1 cellular context compared by ENCODE assay signal in the genomic region with DNA sequence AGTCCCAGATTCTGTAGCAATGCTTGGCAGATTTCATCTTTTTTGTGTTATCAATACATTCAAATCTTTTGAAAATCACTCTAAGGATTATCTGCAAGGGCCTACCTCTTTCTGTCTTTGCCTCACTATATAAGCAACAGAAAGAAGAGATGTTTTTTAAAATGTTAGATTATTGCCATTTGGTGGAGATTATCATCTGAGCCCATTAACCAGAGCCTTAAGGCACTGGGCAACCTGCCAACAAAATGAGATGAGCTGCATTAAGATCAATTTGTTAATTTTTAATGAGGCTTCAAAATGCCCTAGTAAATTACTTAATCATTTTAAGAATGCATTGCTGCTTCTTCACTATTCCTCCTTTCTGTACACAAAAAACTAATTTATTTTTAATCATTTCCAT.
TF ChIP-seq lines count a peak whose summit lies in the region.

No MANE protein-coding gene starts in this region.

TF ChIP-seq in IMR-90, 13 proteins besides CTCF, POLR2A, EP300 and RAD21:
- TF ChIP-seq CEBPB (IDR thresholded peaks at IDR 0.05; ENCODE audit: low read depth, low read length): no peak
- TF ChIP-seq RFX5 (IDR thresholded peaks at IDR 0.05; ENCODE audit: low read depth, low read length): no peak
- TF ChIP-seq MAZ (IDR thresholded peaks at IDR 0.05; ENCODE audit: borderline replicate concordance, low read depth, low read length): no peak
- no peak for TF ChIP-seq NFE2L2 (IDR thresholded peaks at IDR 0.05; ENCODE audit: low read depth, low read length)
- TF ChIP-seq CHD1 (IDR thresholded peaks at IDR 0.05; ENCODE audit: low read depth, low read length): no peak
- TF ChIP-seq, protein P1, sequence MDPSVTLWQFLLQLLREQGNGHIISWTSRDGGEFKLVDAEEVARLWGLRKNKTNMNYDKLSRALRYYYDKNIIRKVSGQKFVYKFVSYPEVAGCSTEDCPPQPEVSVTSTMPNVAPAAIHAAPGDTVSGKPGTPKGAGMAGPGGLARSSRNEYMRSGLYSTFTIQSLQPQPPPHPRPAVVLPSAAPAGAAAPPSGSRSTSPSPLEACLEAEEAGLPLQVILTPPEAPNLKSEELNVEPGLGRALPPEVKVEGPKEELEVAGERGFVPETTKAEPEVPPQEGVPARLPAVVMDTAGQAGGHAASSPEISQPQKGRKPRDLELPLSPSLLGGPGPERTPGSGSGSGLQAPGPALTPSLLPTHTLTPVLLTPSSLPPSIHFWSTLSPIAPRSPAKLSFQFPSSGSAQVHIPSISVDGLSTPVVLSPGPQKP (IDR thresholded peaks at IDR 0.05; ENCODE audit: borderline replicate concordance, low read depth, low read length): no peak
- TF ChIP-seq FOS (IDR thresholded peaks at IDR 0.05; ENCODE audit: low read depth, low read length): no peak
- no peak for TF ChIP-seq RCOR1 (IDR thresholded peaks at IDR 0.05; ENCODE audit: insufficient replicate concordance, low read length)
- no peak for TF ChIP-seq MXI1 (IDR thresholded peaks at IDR 0.05; ENCODE audit: borderline replicate concordance, low read depth, low read length)
- TF ChIP-seq SMC3 (IDR thresholded peaks at IDR 0.05; ENCODE audit: low read depth, low read length): no peak
- TF ChIP-seq MAFK (IDR thresholded peaks at IDR 0.05; ENCODE audit: low read depth, low read length): no peak
- no peak for TF ChIP-seq BHLHE40 (IDR thresholded peaks at IDR 0.05; ENCODE audit: low read depth, low read length)
